8 cellular contexts compared by ENCODE assay signal in genomic region chr10:123573236-123574147, GRCh38.
DNase-seq lines count a peak whose midpoint lies in the region; ATAC-seq and TF ChIP-seq lines count a peak whose summit lies in the region.

No MANE protein-coding gene starts in this region.

- H3K4me1 Mint-ChIP-seq in MCF 10A (ENCODE audit: insufficient read depth, unreplicated experiment), result peaks cover 7% of the 10 kb centered on the region

- H3K27ac ChIP-seq in RWPE1, result no peak overlapping the region

- TF ChIP-seq CTCF in RWPE1 (conservative IDR thresholded peaks at IDR 0.05; ENCODE audit: low read depth) (peak; percentile 45), MCF 10A (IDR thresholded peaks at IDR 0.05; ENCODE audit: unreplicated experiment) (peak; percentile 73)

- intact Hi-C loops in MCF 10A (cut with micrococcal nuclease), result loop anchor here (2.0 kb wide), 1 partner anchor 393 kb away; no protein-coding TSS in a partner anchor

- H3K4me3 Mint-ChIP-seq in MCF 10A (ENCODE audit: unreplicated experiment), result no peak overlapping the region

- no peaks in the 10 kb centered on the region for H3K36me3 Mint-ChIP-seq in MCF 10A (ENCODE audit: insufficient read depth, unreplicated experiment)

- peaks cover 37% of the 10 kb centered on the region for H3K27me3 Mint-ChIP-seq in MCF 10A (ENCODE audit: insufficient read depth, unreplicated experiment)

- H3K27ac Mint-ChIP-seq in MCF 10A (ENCODE audit: low read depth, unreplicated experiment), result no peak overlapping the region

- DNase-seq in DMS53 treated with DMSO at 0.1 percent for 48 hours (lab: John Stamatoyannopoulos, UW; ENCODE audit: unreplicated experiment) (peak; percentile 2), HK-2 (ENCODE audit: unreplicated experiment) (peak; percentile 67), RWPE1 (ENCODE audit: low spot score) (peak; percentile 89), MCF 10A (ENCODE audit: unreplicated experiment) (peak; percentile 86), mesenteric fat pad (ENCODE audit: low spot score) (peak; percentile 87)

- H3K9me3 Mint-ChIP-seq in MCF 10A (ENCODE audit: unreplicated experiment), result no peaks in the 10 kb centered on the region

- CTCF ChIA-PET in RWPE1 (lab: Yijun Ruan, JAX), result interaction anchor here (0.5 to 3.5 kb wide), 16 partner anchors 8 to 530 kb away, joined by 3 to 18 read pairs (median 4); no protein-coding TSS in a partner anchor
- CTCF ChIA-PET in MCF 10A (lab: Yijun Ruan, JAX), result interaction anchor here (0.5 to 2.4 kb wide), 21 partner anchors 9 to 635 kb away, joined by 3 to 25 read pairs (median 3); no protein-coding TSS in a partner anchor

- ATAC-seq in GM18858 (IDR thresholded peaks at IDR 0.05; ENCODE audit: unreplicated experiment) (no peak), GM19467 (IDR thresholded peaks at IDR 0.05; ENCODE audit: unreplicated experiment) (no peak), HG03108 (IDR thresholded peaks at IDR 0.05; ENCODE audit: unreplicated experiment) (no peak)

- POLR2A ChIA-PET in RWPE1 (lab: Yijun Ruan, JAX; ENCODE audit: low non-redundant PET), result no interaction called here
- POLR2A ChIA-PET in MCF 10A (lab: Yijun Ruan, JAX), result interaction anchor here (0.6 kb wide), 1 partner anchor 50 kb away, joined by 3 read pairs; no protein-coding TSS in a partner anchor

- BruUV-seq in MCF 10A (replicated peaks; lab: Mats Ljungman, UMichigan), result no TSS peak

Comparison
In these comparisons a context has a peak if more than half of its experiments do, and no peak if none do; other contexts are left out.
1. DNase-seq: peak in every context shown above with its lines; median percentile 89 in RWPE1; 87 in mesenteric fat pad; 86 in MCF 10A; 67 in HK-2; 2 in DMS53 treated with DMSO at 0.1 percent for 48 hours.